In genomic region chr2:28334527-28334891, GRCh38 we compare ENCODE assay signal across 16 cellular contexts. TPM values are rescaled to one million over a fixed set of nuclear protein-coding genes. Genes with fewer than 3 reads are reported as not detected.
DNase-seq lines count a peak whose midpoint lies in the region; ATAC-seq and TF ChIP-seq lines count a peak whose summit lies in the region.
"Had no signal": no experiment of that assay in that cellular context is flagged by ENCODE, and none has a peak within 500 bp of the region (broad histone marks: within the 10 kb centered on the region; RNA-seq: fewer than 3 reads in every experiment).

No MANE protein-coding gene starts in this region.

- peaks cover under 1% of the 10 kb centered on the region for H3K36me3 ChIP-seq in Caco-2 (ENCODE audit: control insufficient read depth, insufficient read depth, low read length)
- H3K36me3 ChIP-seq in prostate gland, result no peaks in the 10 kb centered on the region
- H3K36me3 ChIP-seq: colonic mucosa, HAP-1, uterus had no signal

- peaks cover 16% of the 10 kb centered on the region for H3K4me1 Mint-ChIP-seq in Caco-2 (ENCODE audit: low read depth, unreplicated experiment)

- no peak for DNase-seq in Caco-2
- peak; percentile 13 for DNase-seq in SHP77 treated with DMSO at 0.1 percent for 48 hours (lab: John Stamatoyannopoulos, UW)
- peak; percentile 56 for DNase-seq in left ventricle myocardium superior
- no peak for DNase-seq in prostate gland (ENCODE audit: low spot score)
- DNase-seq in NCI-H1417 treated with DMSO at 0.1 percent for 48 hours (lab: John Stamatoyannopoulos, UW), result no peak
- DNase-seq in HT-29 (ENCODE audit: low spot score), result no peak
- DNase-seq: activated CD4-positive, alpha-beta memory T cell treated with anti-CD3 and anti-CD28 coated beads for 36 hours; activated naive CD4-positive, alpha-beta T cell treated with anti-CD3 and anti-CD28 coated beads for 36 hours; colonic mucosa; NCI-H1105; uterus had no signal

- H3K4me3 Mint-ChIP-seq in Caco-2 (ENCODE audit: unreplicated experiment), result no peak overlapping the region
- H3K4me3 Mint-ChIP-seq: activated CD4-positive, alpha-beta memory T cell treated with anti-CD3 and anti-CD28 coated beads for 36 hours; activated naive CD4-positive, alpha-beta T cell treated with anti-CD3 and anti-CD28 coated beads for 36 hours had no signal

- BruUV-seq in Caco-2 (replicated peaks; lab: Mats Ljungman, UMichigan), result no TSS peak

- H3K27me3 Mint-ChIP-seq in Caco-2 (ENCODE audit: insufficient read depth, unreplicated experiment), result no peaks in the 10 kb centered on the region
- H3K27me3 Mint-ChIP-seq: activated CD4-positive, alpha-beta memory T cell treated with anti-CD3 and anti-CD28 coated beads for 36 hours had no signal

- intact Hi-C loops in Caco-2 (cut with micrococcal nuclease; ENCODE audit: unreplicated experiment), result no loop called here
- intact Hi-C loops in left ventricle myocardium superior (cut with micrococcal nuclease), result no loop called here
- intact Hi-C loops in prostate gland (cut with DNase I), result no loop called here

- H3K27me3 ChIP-seq in Caco-2 (replicated peaks; ENCODE audit: control insufficient read depth, insufficient read depth, low read length) (no peaks in the 10 kb centered on the region), prostate gland (replicated peaks; ENCODE audit: insufficient read depth) (no peaks in the 10 kb centered on the region)
- H3K27me3 ChIP-seq: colonic mucosa, uterus had no signal

- H3K27ac ChIP-seq in prostate gland, result peak overlapping the region; percentile 15 to 43
- H3K27ac ChIP-seq: colonic mucosa, VCaP had no signal

- H3K4me3 ChIP-seq in Caco-2 (ENCODE audit: low read depth, low read length), result no peak overlapping the region
- no peak overlapping the region for H3K4me3 ChIP-seq in prostate gland
- H3K4me3 ChIP-seq: colonic mucosa, HAP-1, mucosa of descending colon, uterus had no signal

- ATAC-seq in left ventricle myocardium superior (peak; percentile 84), GM19397 (IDR thresholded peaks at IDR 0.05; ENCODE audit: unreplicated experiment) (no peak), HG03565 (IDR thresholded peaks at IDR 0.05; ENCODE audit: unreplicated experiment) (no peak)
- ATAC-seq: mucosa of descending colon had no signal

- 83% methylated on average over 8 of the region's 8 CpGs for WGBS in prostate gland

- POLR2A ChIA-PET in Caco-2 (lab: Charles Lee), result no interaction called here

- H3K9me3 ChIP-seq in Caco-2 (no peaks in the 10 kb centered on the region), prostate gland (no peaks in the 10 kb centered on the region)
- H3K9me3 ChIP-seq: colonic mucosa, HAP-1, mucosa of descending colon, uterus had no signal

- H3K27ac Mint-ChIP-seq in Caco-2 (ENCODE audit: unreplicated experiment), result peak overlapping the region; percentile 1
- H3K27ac Mint-ChIP-seq: activated CD4-positive, alpha-beta memory T cell treated with anti-CD3 and anti-CD28 coated beads for 36 hours; activated naive CD4-positive, alpha-beta T cell treated with anti-CD3 and anti-CD28 coated beads for 36 hours had no signal

- H3K9me3 Mint-ChIP-seq in Caco-2 (ENCODE audit: unreplicated experiment), result no peaks in the 10 kb centered on the region
- H3K9me3 Mint-ChIP-seq: activated CD4-positive, alpha-beta memory T cell treated with anti-CD3 and anti-CD28 coated beads for 36 hours; activated naive CD4-positive, alpha-beta T cell treated with anti-CD3 and anti-CD28 coated beads for 36 hours had no signal

- no peak for TF ChIP-seq POLR2A in prostate gland (IDR thresholded peaks at IDR 0.05)

- no peak for TF ChIP-seq CTCF in Caco-2 (IDR thresholded peaks at IDR 0.05; ENCODE audit: insufficient read depth in 1 of 2, low read depth in 1 of 2, low read length in 1 of 2, severe bottlenecking in 1 of 2, unreplicated experiment in 1 of 2)
- TF ChIP-seq CTCF in prostate gland (IDR thresholded peaks at IDR 0.05), result no peak

- peaks cover 7% of the 10 kb centered on the region for H3K36me3 Mint-ChIP-seq in Caco-2 (ENCODE audit: insufficient read depth, unreplicated experiment)

- H3K4me1 ChIP-seq in Caco-2 (peaks cover 18% of the 10 kb centered on the region), prostate gland (replicated peaks) (no peaks in the 10 kb centered on the region)
- H3K4me1 ChIP-seq: colonic mucosa, HAP-1 had no signal

- CTCF ChIA-PET in Caco-2 (lab: Charles Lee), result no interaction called here

RNA-seq across cellular contexts. Expression of gene FOSL2, which starts 58.1 kb away (rescaled TPM):
- total RNA-seq in Caco-2 (2022) (64.6 and 70.7 TPM in 2 replicates), left ventricle myocardium superior (45.7 TPM), prostate gland (10 to 100 TPM; 57.4 to 94.2 TPM)
- total RNA-seq in HT-29 (2014; rRNA removed; shearing (Covaris generic)), result 51.5 and 61.8 TPM in 2 replicates

Comparison
In these comparisons a context has a peak if more than half of its experiments do, and no peak if none do; other contexts are left out.
1. DNase-seq: peak in SHP77 treated with DMSO at 0.1 percent for 48 hours (single experiment) and left ventricle myocardium superior (single experiment); none in Caco-2 (0 of 2), prostate gland (single experiment), NCI-H1417 treated with DMSO at 0.1 percent for 48 hours (single experiment) and HT-29 (single experiment).